In the genomic region with DNA sequence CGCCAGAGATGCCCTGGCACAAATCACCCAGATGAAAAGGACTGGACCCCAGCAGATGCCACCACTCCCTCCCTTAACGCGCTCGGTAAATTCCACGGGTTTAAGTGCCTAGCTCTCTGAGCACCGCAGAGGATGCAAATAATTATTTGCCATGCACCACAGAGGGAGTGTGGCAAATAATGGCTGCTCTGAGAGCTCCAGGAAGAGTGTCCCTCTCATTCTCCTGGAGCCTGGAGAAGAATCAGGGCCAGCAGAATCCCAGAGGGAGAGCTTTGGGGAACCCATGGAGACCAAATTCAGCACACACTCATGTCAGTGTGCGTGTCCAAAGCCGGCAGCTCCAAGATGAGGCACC, we compare ENCODE assay signal across 17 cellular contexts. TPM values are rescaled to one million over a fixed set of nuclear protein-coding genes. Genes with fewer than 3 reads are reported as not detected.
DNase-seq lines count a peak whose midpoint lies in the region; ATAC-seq and TF ChIP-seq lines count a peak whose summit lies in the region.
"Had no signal": no experiment of that assay in that cellular context is flagged by ENCODE, and none has a peak within 500 bp of the region (broad histone marks: within the 10 kb centered on the region; RNA-seq: fewer than 3 reads in every experiment).

No MANE protein-coding gene starts in this region.

- H3K36me3 ChIP-seq in GM23338 (ENCODE audit: insufficient read depth) (no peaks in the 10 kb centered on the region), skeletal muscle satellite cell (ENCODE audit: insufficient read depth, low read length) (no peaks in the 10 kb centered on the region)
- H3K36me3 ChIP-seq: prostate gland had no signal

- intact Hi-C loops in activated CD4-positive, alpha-beta memory T cell treated with anti-CD3 and anti-CD28 coated beads for 36 hours (cut with micrococcal nuclease): no loop called here

- H3K4me2 ChIP-seq in GM23338 (no peak overlapping the region), skeletal muscle satellite cell (ENCODE audit: low read length) (peak overlapping the region; percentile 78)

- H3K27me3 Mint-ChIP-seq in GM23338 (ENCODE audit: insufficient read depth, low read depth, poor library complexity): peaks cover 4% of the 10 kb centered on the region
- peaks cover 15% of the 10 kb centered on the region for H3K27me3 Mint-ChIP-seq in activated T-cell treated with anti-CD3 and anti-CD28 coated beads, Interleukin-2, amount 50 U/mL, for 4 hours (ENCODE audit: low read depth)
- peaks cover 17% of the 10 kb centered on the region for H3K27me3 Mint-ChIP-seq in activated CD4-positive, alpha-beta memory T cell treated with anti-CD3 and anti-CD28 coated beads for 36 hours

- POLR2A ChIA-PET in activated CD4-positive, alpha-beta memory T cell treated with anti-CD3 and anti-CD28 coated beads for 36 hours (lab: Charles Lee): no interaction called here

- H3K4me3 ChIP-seq in GM23338 (no peak overlapping the region), fibroblast of villous mesenchyme (ENCODE audit: low read depth, low read length) (no peak overlapping the region), skeletal muscle satellite cell (ENCODE audit: low read length) (peak overlapping the region; percentile 27)
- H3K4me3 ChIP-seq: prostate gland had no signal

- H3K9me3 ChIP-seq in skeletal muscle satellite cell (replicated peaks; ENCODE audit: low read length): no peaks in the 10 kb centered on the region
- H3K9me3 ChIP-seq: prostate gland had no signal

- CTCF ChIA-PET in activated CD4-positive, alpha-beta memory T cell treated with anti-CD3 and anti-CD28 coated beads for 36 hours (lab: Charles Lee): no interaction called here

- ATAC-seq in GM23338 (no peak), GM21576 (IDR thresholded peaks at IDR 0.05; ENCODE audit: unreplicated experiment) (no peak)
- no peak for ATAC-seq in activated T-cell treated with anti-CD3 and anti-CD28 coated beads, Interleukin-2, amount 50 U/mL, for 4 hours
- ATAC-seq: left ventricle myocardium superior had no signal

- H3F3A ChIP-seq in GM23338 (replicated peaks; ENCODE audit: low read depth): no peaks in the 10 kb centered on the region

- no peak overlapping the region for H3K27ac ChIP-seq in GM23338 (ENCODE audit: low read depth)
- H3K27ac ChIP-seq: HL-60, prostate gland had no signal

- H2AFZ ChIP-seq in GM23338: peak overlapping the region; percentile 43; the same call in 1 of the 2 replicates

- no peaks in the 10 kb centered on the region; the same call in 2 of the 3 replicates for H3K36me3 Mint-ChIP-seq in GM23338 (ENCODE audit: low read depth)
- peaks cover 1% of the 10 kb centered on the region for H3K36me3 Mint-ChIP-seq in activated T-cell treated with anti-CD3 and anti-CD28 coated beads, Interleukin-2, amount 50 U/mL, for 4 hours (ENCODE audit: insufficient read depth)
- H3K36me3 Mint-ChIP-seq in activated CD4-positive, alpha-beta memory T cell treated with anti-CD3 and anti-CD28 coated beads for 36 hours: no peaks in the 10 kb centered on the region
- H3K36me3 Mint-ChIP-seq: activated naive CD8-positive, alpha-beta T cell treated with anti-CD3 and anti-CD28 coated beads for 36 hours had no signal

- no peak overlapping the region for H3K4me3 Mint-ChIP-seq in GM23338
- H3K4me3 Mint-ChIP-seq in activated T-cell treated with anti-CD3 and anti-CD28 coated beads, Interleukin-2, amount 50 U/mL, for 4 hours: no peak overlapping the region
- no peak overlapping the region for H3K4me3 Mint-ChIP-seq in activated CD4-positive, alpha-beta memory T cell treated with anti-CD3 and anti-CD28 coated beads for 36 hours
- H3K4me3 Mint-ChIP-seq: activated naive CD8-positive, alpha-beta T cell treated with anti-CD3 and anti-CD28 coated beads for 36 hours; CD4-positive, alpha-beta T cell; dendritic cell treated with granulocyte-macrophage colony-stimulating factor and Interleukin-4, amounts not matched to agents 40 ng/mL and 50 ng/mL, for 4 days had no signal

- no peak overlapping the region for H3K9ac ChIP-seq in skeletal muscle satellite cell (ENCODE audit: low read depth, low read length)

- TF ChIP-seq CTCF in GM23338 (conservative IDR thresholded peaks at IDR 0.05; ENCODE audit: low read depth in 2 of 2): no peak
- peak; percentile 5 for TF ChIP-seq CTCF in fibroblast of villous mesenchyme (IDR thresholded peaks at IDR 0.05; ENCODE audit: insufficient read depth, low read depth, low read length)

- H4K20me1 ChIP-seq in GM23338 (replicated peaks; ENCODE audit: insufficient read depth): no peaks in the 10 kb centered on the region

- H3K9me3 Mint-ChIP-seq in GM23338: no peaks in the 10 kb centered on the region
- H3K9me3 Mint-ChIP-seq in activated T-cell treated with anti-CD3 and anti-CD28 coated beads, Interleukin-2, amount 50 U/mL, for 4 hours: no peaks in the 10 kb centered on the region
- no peaks in the 10 kb centered on the region for H3K9me3 Mint-ChIP-seq in activated CD4-positive, alpha-beta memory T cell treated with anti-CD3 and anti-CD28 coated beads for 36 hours
- H3K9me3 Mint-ChIP-seq: activated naive CD8-positive, alpha-beta T cell treated with anti-CD3 and anti-CD28 coated beads for 36 hours; CD4-positive, alpha-beta T cell; dendritic cell treated with granulocyte-macrophage colony-stimulating factor and Interleukin-4, amounts not matched to agents 40 ng/mL and 50 ng/mL, for 4 days had no signal

- H3K79me2 ChIP-seq in GM23338 (replicated peaks; ENCODE audit: insufficient read depth): no peaks in the 10 kb centered on the region

- no peak overlapping the region for H3K27ac Mint-ChIP-seq in GM23338
- H3K27ac Mint-ChIP-seq in activated CD4-positive, alpha-beta memory T cell treated with anti-CD3 and anti-CD28 coated beads for 36 hours: no peak overlapping the region
- H3K27ac Mint-ChIP-seq: activated naive CD8-positive, alpha-beta T cell treated with anti-CD3 and anti-CD28 coated beads for 36 hours; CD4-positive, alpha-beta T cell; dendritic cell treated with granulocyte-macrophage colony-stimulating factor and Interleukin-4, amounts not matched to agents 40 ng/mL and 50 ng/mL, for 4 days had no signal

- peaks cover 3% of the 10 kb centered on the region; the same call in 1 of the 2 replicates for H3K4me1 ChIP-seq in GM23338 (ENCODE audit: insufficient read depth)
- peaks cover 22% of the 10 kb centered on the region for H3K4me1 ChIP-seq in skeletal muscle satellite cell (ENCODE audit: control insufficient read depth, insufficient read depth, low read length)
- H3K4me1 ChIP-seq: prostate gland had no signal

- H3K27me3 ChIP-seq in GM23338 (ENCODE audit: insufficient read depth) (no peaks in the 10 kb centered on the region), skeletal muscle satellite cell (ENCODE audit: control insufficient read depth, insufficient read depth, low read length) (no peaks in the 10 kb centered on the region)

- no peaks in the 10 kb centered on the region for H3K9me2 ChIP-seq in GM23338 (ENCODE audit: insufficient read depth)

- DNase-seq in GM23338 (ENCODE audit: low spot score): no peak
- no peak for DNase-seq in fibroblast of villous mesenchyme (ENCODE audit: low read depth)
- DNase-seq in activated T-cell treated with anti-CD3 and anti-CD28 coated beads, Interleukin-2, amount 50 U/mL, for 4 hours: no peak
- DNase-seq in activated CD4-positive, alpha-beta memory T cell treated with anti-CD3 and anti-CD28 coated beads for 36 hours: no peak
- DNase-seq: activated CD4-positive, CD25-positive, alpha-beta regulatory T cell treated with anti-CD3 and anti-CD28 coated beads, Interleukin-2, amount 50 U/mL, for 72 hours; activated naive CD8-positive, alpha-beta T cell treated with anti-CD3 and anti-CD28 coated beads for 36 hours; CD4-positive, alpha-beta T cell; DND-41; left ventricle myocardium superior; T-helper 9 cell had no signal

- peaks cover 10% of the 10 kb centered on the region for H3K4me1 Mint-ChIP-seq in GM23338
- no peaks in the 10 kb centered on the region for H3K4me1 Mint-ChIP-seq in activated T-cell treated with anti-CD3 and anti-CD28 coated beads, Interleukin-2, amount 50 U/mL, for 4 hours (ENCODE audit: low read depth)
- no peaks in the 10 kb centered on the region for H3K4me1 Mint-ChIP-seq in activated CD4-positive, alpha-beta memory T cell treated with anti-CD3 and anti-CD28 coated beads for 36 hours (ENCODE audit: low read depth)

TF ChIP-seq in GM23338, 12 proteins besides CTCF, POLR2A, EP300 and RAD21:
- TF ChIP-seq CREB1 (CRISPR knock-in tag; IDR thresholded peaks at IDR 0.05; ENCODE audit: low read depth) (no peak), ZNF331 (CRISPR knock-in tag; IDR thresholded peaks at IDR 0.05; ENCODE audit: low read depth) (no peak), STAT1 (IDR thresholded peaks at IDR 0.05; ENCODE audit: unreplicated experiment) (no peak), ZNF114 (CRISPR knock-in tag; IDR thresholded peaks at IDR 0.05) (no peak), POLR2AphosphoS5 (IDR thresholded peaks at IDR 0.05; ENCODE audit: low read depth) (no peak)
TF ChIP-seq in GM23338: peak in this region for 0.

TF ChIP-seq in PFSK-1, 5 proteins besides CTCF, POLR2A, EP300 and RAD21:
- TF ChIP-seq FOXP2 (optimal IDR thresholded peaks at IDR 0.05; ENCODE audit: borderline replicate concordance, extremely low read depth, extremely low read length, insufficient read depth) (no peak), TAF1 (IDR thresholded peaks at IDR 0.05; ENCODE audit: borderline replicate concordance, insufficient read depth, low read length) (no peak), SIN3A (IDR thresholded peaks at IDR 0.05; ENCODE audit: borderline replicate concordance, insufficient read depth, low read length) (0 out of 2 replicates have a peak, but pooled peaks have one; percentile 0), POLR2AphosphoS5 (IDR thresholded peaks at IDR 0.05; ENCODE audit: low read depth, low read length) (no peak)

RNA-seq across cellular contexts. Expression of a gene that starts 0.7 kb away (rescaled TPM):
- total RNA-seq in GM23338 (2014; rRNA removed; shearing (Covaris generic)): 0.52 TPM in 1 of 2 replicates, not detected in the other
- polyA plus RNA-seq in GM23338 (2016; fragmentation: Nextera tagmentation; extraction: Ambion mirVana): not detected in 2 replicates
- polyA plus RNA-seq in PFSK-1 (2012; ENCODE audit: insufficient read length, low read depth): 2.0 TPM
- not detected in 2 replicates for total RNA-seq in fibroblast of villous mesenchyme
- under 0.01 and 0.22 TPM in 2 replicates for total RNA-seq in skeletal muscle satellite cell (2012; rRNA removed)
- total RNA-seq in activated T-cell treated with anti-CD3 and anti-CD28 coated beads, Interleukin-2, amount 50 U/mL, for 4 hours: 1 to 10 TPM; 1.6 to 1.7 (median 1.7) TPM
- total RNA-seq in activated CD4-positive, alpha-beta memory T cell treated with anti-CD3 and anti-CD28 coated beads for 36 hours: not detected
- total RNA-seq: H1, left ventricle myocardium superior had no signal

RNA-seq across cellular contexts. Expression of a gene that starts 42.5 kb away (rescaled TPM):
- total RNA-seq in GM23338 (2014; rRNA removed; shearing (Covaris generic)): 13.3 and 16.3 TPM in 2 replicates
- polyA plus RNA-seq in GM23338 (2016; fragmentation: Nextera tagmentation; extraction: Ambion mirVana): 5.5 and 5.7 TPM in 2 replicates
- polyA plus RNA-seq in PFSK-1 (2012; ENCODE audit: insufficient read length, low read depth): 3.1 TPM
- 7.1 and 15.5 TPM in 2 replicates for total RNA-seq in fibroblast of villous mesenchyme
- total RNA-seq in skeletal muscle satellite cell (2012; rRNA removed): 8.3 and 13.4 TPM in 2 replicates
- 10 to 100 TPM; 24.8 to 34.3 (median 30.8) TPM for total RNA-seq in activated T-cell treated with anti-CD3 and anti-CD28 coated beads, Interleukin-2, amount 50 U/mL, for 4 hours
- 10 to 100 TPM; 19.1 to 19.6 TPM for total RNA-seq in activated CD4-positive, alpha-beta memory T cell treated with anti-CD3 and anti-CD28 coated beads for 36 hours
